Comparison of ENCODE assay signal across 32 cellular contexts in genomic region chr5:140232731-140233130, GRCh38.
"Had no signal": no experiment of that assay in that cellular context is flagged by ENCODE, and none has a peak within 500 bp of the region (broad histone marks: within the 10 kb centered on the region; RNA-seq: fewer than 3 reads in every experiment).

No MANE protein-coding gene starts in this region.

- H3K4me3 ChIP-seq: ascending aorta, breast epithelium, cardiac muscle cell, colonic mucosa, gastroesophageal sphincter, heart right ventricle had no signal

- H3K4me1 ChIP-seq: ascending aorta, breast epithelium had no signal

- H3K9me3 ChIP-seq: ascending aorta, breast epithelium, colonic mucosa, gastroesophageal sphincter, heart right ventricle had no signal

- DNase-seq: activated B cell treated with CpG ODN at 0.5 μM for 24 hours; activated CD4-positive, alpha-beta memory T cell treated with anti-CD3 and anti-CD28 coated beads, Interleukin-2, amount 10 ng/mL, durations not matched to agents 7 days and 5 days; activated CD4-positive, alpha-beta T cell treated with anti-CD3 and anti-CD28 coated beads, Interleukin-2, amount 10 ng/mL, durations not matched to agents 24 days and 14 days; activated CD4-positive, alpha-beta T cell treated with anti-CD3 and anti-CD28 coated beads, Interleukin-2, amount 50 U/mL, for 4 hours; activated CD8-positive, alpha-beta memory T cell treated with anti-CD3 and anti-CD28 coated beads, Interleukin-2, amount 50 U/mL, for 48 hours; activated gamma-delta T cell; activated naive CD4-positive, alpha-beta T cell; activated naive CD4-positive, alpha-beta T cell treated with anti-CD3 and anti-CD28 coated beads, Interleukin-2, amount 10 ng/mL, durations not matched to agents 7 days and 5 days; activated naive CD8-positive, alpha-beta T cell treated with anti-CD3 and anti-CD28 coated beads, Interleukin-2, amount 10 ng/mL, durations not matched to agents 7 days and 5 days; activated T-cell treated with anti-CD3 and anti-CD28 coated beads for 4 hours; activated T-cell treated with anti-CD3 and anti-CD28 coated beads, Interleukin-2, amount 50 U/mL, for 24 hours; activated T-cell treated with anti-CD3 and anti-CD28 coated beads, Interleukin-2, amount 50 U/mL, for 72 hours; central memory CD4-positive, alpha-beta T cell; cerebellar nuclear complex; colonic mucosa; effector CD8-positive, alpha-beta T cell; foreskin fibroblast; heart right ventricle; T-helper 1 cell; T-helper 17 cell; T1000; WERI-Rb-1 had no signal

- H3K27ac ChIP-seq: ascending aorta, breast epithelium, cardiac muscle cell, colonic mucosa, epithelial cell of prostate, gastroesophageal sphincter, heart right ventricle, WERI-Rb-1 had no signal

- H3K27me3 ChIP-seq: ascending aorta, breast epithelium, cardiac muscle cell, colonic mucosa, gastroesophageal sphincter, heart right ventricle had no signal

- ATAC-seq: activated CD4-positive, CD25-positive, alpha-beta regulatory T cell treated with anti-CD3 and anti-CD28 coated beads, Interleukin-2, amount 50 U/mL, for 24 hours; activated naive CD4-positive, alpha-beta T cell treated with anti-CD3 and anti-CD28 coated beads, Interleukin-2, amount 50 U/mL, for 72 hours; activated T-cell treated with anti-CD3 and anti-CD28 coated beads, Interleukin-2, amount 50 U/mL, for 72 hours; esophagus mucosa; gastroesophageal sphincter; heart right ventricle; T-helper 17 cell had no signal

- H3K36me3 ChIP-seq: ascending aorta, breast epithelium, cardiac muscle cell, colonic mucosa, gastroesophageal sphincter, heart right ventricle, WERI-Rb-1 had no signal

- FAIRE-seq: endometrium, endothelial cell of umbilical vein had no signal
